ENCODE assay signal across 16 cellular contexts in the genomic region with DNA sequence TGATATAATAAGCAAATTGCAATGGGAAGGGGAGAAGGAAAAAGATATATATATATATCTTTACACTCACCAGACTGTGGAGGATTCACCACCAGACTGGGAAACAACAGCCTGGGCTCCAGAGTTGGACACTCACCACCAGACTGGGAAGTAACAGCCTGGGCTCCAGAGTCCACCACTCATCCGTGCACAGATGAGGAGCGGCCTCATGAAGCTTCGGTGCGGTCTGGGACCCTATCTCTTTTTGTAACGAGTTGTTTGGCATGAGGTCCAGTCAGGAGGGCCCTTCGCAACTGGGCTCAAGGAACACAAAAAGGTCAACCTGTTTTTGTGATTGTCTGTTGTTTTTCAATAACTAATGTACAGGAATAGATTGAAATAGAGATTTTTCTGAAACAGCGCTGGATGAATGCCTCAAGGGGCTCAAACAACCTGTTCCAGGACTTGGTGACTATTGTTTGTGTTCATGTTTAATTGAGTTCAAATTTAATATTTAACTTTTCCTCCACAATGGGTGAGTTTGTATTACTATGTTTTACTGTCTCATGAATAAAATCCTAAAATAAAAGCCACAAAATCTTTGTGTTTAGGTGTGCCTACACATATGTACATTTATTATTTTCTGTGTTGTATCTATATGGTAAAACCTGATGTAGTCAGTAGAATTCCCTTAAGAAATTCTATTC.
"Had no signal": no experiment of that assay in that cellular context is flagged by ENCODE, and none has a peak within 500 bp of the region (broad histone marks: within the 10 kb centered on the region; RNA-seq: fewer than 3 reads in every experiment).

No MANE protein-coding gene starts in this region.

- H3K4me3 ChIP-seq: adrenal gland, lung, suprapubic skin, upper lobe of right lung had no signal

- H3K9me3 ChIP-seq: adrenal gland, neutrophil, suprapubic skin, upper lobe of right lung had no signal

- H3K27ac Mint-ChIP-seq: activated CD8-positive, alpha-beta T cell treated with anti-CD3 and anti-CD28 coated beads for 36 hours; activated naive CD4-positive, alpha-beta T cell treated with anti-CD3 and anti-CD28 coated beads, Interleukin-2, amount 50 U/mL, for 24 hours; naive thymus-derived CD4-positive, alpha-beta T cell; stimulated activated naive CD8-positive, alpha-beta T cell treated with anti-CD3 and anti-CD28 coated beads, Interleukin-15, Interleukin-2, amounts not matched to agents 100 ng/mL and 50 ng/mL, for 24 hours; WTC11 had no signal

- H3K4me1 ChIP-seq: upper lobe of right lung had no signal

- H3K36me3 ChIP-seq: adrenal gland, neutrophil, suprapubic skin, upper lobe of right lung had no signal

- H3K4me3 Mint-ChIP-seq: activated CD8-positive, alpha-beta T cell treated with anti-CD3 and anti-CD28 coated beads for 36 hours; activated naive CD4-positive, alpha-beta T cell treated with anti-CD3 and anti-CD28 coated beads, Interleukin-2, amount 50 U/mL, for 24 hours; activated T-cell treated with anti-CD3 and anti-CD28 coated beads, Interleukin-2, amount 50 U/mL, for 4 hours; naive thymus-derived CD4-positive, alpha-beta T cell; stimulated activated naive CD8-positive, alpha-beta T cell treated with anti-CD3 and anti-CD28 coated beads, Interleukin-15, Interleukin-2, amounts not matched to agents 100 ng/mL and 50 ng/mL, for 24 hours; WTC11 had no signal

- ATAC-seq: activated CD8-positive, alpha-beta T cell treated with anti-CD3 and anti-CD28 coated beads for 36 hours; activated T-cell treated with anti-CD3 and anti-CD28 coated beads, Interleukin-2, amount 50 U/mL, for 4 hours; esophagus mucosa; naive thymus-derived CD4-positive, alpha-beta T cell; right cardiac atrium; upper lobe of right lung; WTC11 had no signal

- H3K9me3 Mint-ChIP-seq: activated CD8-positive, alpha-beta T cell treated with anti-CD3 and anti-CD28 coated beads for 36 hours; activated naive CD4-positive, alpha-beta T cell treated with anti-CD3 and anti-CD28 coated beads, Interleukin-2, amount 50 U/mL, for 24 hours; activated T-cell treated with anti-CD3 and anti-CD28 coated beads, Interleukin-2, amount 50 U/mL, for 4 hours; naive thymus-derived CD4-positive, alpha-beta T cell; stimulated activated naive CD8-positive, alpha-beta T cell treated with anti-CD3 and anti-CD28 coated beads, Interleukin-15, Interleukin-2, amounts not matched to agents 100 ng/mL and 50 ng/mL, for 24 hours; WTC11 had no signal

- H3K4me1 Mint-ChIP-seq: activated naive CD4-positive, alpha-beta T cell treated with anti-CD3 and anti-CD28 coated beads, Interleukin-2, amount 50 U/mL, for 24 hours; WTC11 had no signal

- DNase-seq: activated CD4-positive, alpha-beta T cell treated with anti-CD3 and anti-CD28 coated beads for 48 hours; activated CD8-positive, alpha-beta T cell treated with anti-CD3 and anti-CD28 coated beads for 36 hours; activated effector memory CD4-positive, alpha-beta T cell treated with anti-CD3 and anti-CD28 coated beads, Interleukin-2, amount 50 U/mL, for 16 hours; activated T-cell treated with anti-CD3 and anti-CD28 coated beads, Interleukin-2, amount 50 U/mL, for 4 hours; adrenal gland; glutamatergic neuron; naive thymus-derived CD4-positive, alpha-beta T cell; right cardiac atrium; upper lobe of right lung had no signal

- H3K27me3 ChIP-seq: adrenal gland, neutrophil, suprapubic skin, upper lobe of right lung had no signal

- H3K36me3 Mint-ChIP-seq: activated naive CD4-positive, alpha-beta T cell treated with anti-CD3 and anti-CD28 coated beads, Interleukin-2, amount 50 U/mL, for 24 hours; naive thymus-derived CD4-positive, alpha-beta T cell; WTC11 had no signal

- H3K27me3 Mint-ChIP-seq: activated CD8-positive, alpha-beta T cell treated with anti-CD3 and anti-CD28 coated beads for 36 hours; activated naive CD4-positive, alpha-beta T cell treated with anti-CD3 and anti-CD28 coated beads, Interleukin-2, amount 50 U/mL, for 24 hours had no signal

- H3K27ac ChIP-seq: adrenal gland, neutrophil, suprapubic skin, upper lobe of right lung had no signal
